10 cellular contexts compared by ENCODE assay signal in the genomic region with DNA sequence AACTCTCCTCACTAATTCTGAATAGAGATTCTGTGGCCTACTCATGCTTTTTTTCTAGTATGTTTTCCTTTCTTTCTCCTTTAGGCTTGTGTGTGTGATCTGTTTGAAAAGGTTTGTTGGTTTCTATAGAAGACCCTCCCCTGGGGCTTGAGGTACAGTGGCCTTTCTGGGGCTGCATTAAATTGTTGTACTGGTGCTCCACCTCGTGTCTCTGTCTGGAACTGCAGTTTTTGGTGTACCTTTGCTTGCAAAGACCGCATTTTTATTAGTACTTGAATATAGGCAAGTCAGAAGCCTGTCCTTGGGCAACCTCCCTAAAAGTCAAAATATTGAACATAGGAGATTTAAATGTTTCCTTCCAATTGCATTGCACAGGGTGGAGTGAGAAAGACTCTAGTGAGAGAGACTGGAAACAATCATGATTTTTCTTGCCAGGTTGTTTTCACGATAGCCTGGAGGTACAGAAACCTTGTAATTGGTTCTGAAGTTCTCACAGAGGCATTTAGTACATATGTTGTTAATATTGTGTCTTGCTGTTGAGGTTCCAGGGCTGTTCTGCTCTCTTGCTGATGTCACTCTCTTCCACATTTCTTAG. TPM values are rescaled to one million over a fixed set of nuclear protein-coding genes. Genes with fewer than 3 reads are reported as not detected.
DNase-seq lines count a peak whose midpoint lies in the region; ATAC-seq, FAIRE-seq and TF ChIP-seq lines count a peak whose summit lies in the region.
"Had no signal": no experiment of that assay in that cellular context is flagged by ENCODE, and none has a peak within 500 bp of the region (broad histone marks: within the 10 kb centered on the region; RNA-seq: fewer than 3 reads in every experiment).

No MANE protein-coding gene starts in this region.

- no peak overlapping the region for H3K27ac ChIP-seq in H1 (ENCODE audit: low read depth, low read length)

- H3K23me2 ChIP-seq in H1 (ENCODE audit: low read depth, low read length) = no peaks in the 10 kb centered on the region

- no peaks in the 10 kb centered on the region for H3K9me3 ChIP-seq in H1 (ENCODE audit: insufficient read depth in 2 of 2, low read depth in 1 of 2, low read length in 1 of 2)

- no peaks in the 10 kb centered on the region for H3K27me3 Mint-ChIP-seq in activated T-cell treated with anti-CD3 and anti-CD28 coated beads, Interleukin-2, amount 50 U/mL, for 24 hours
- H3K27me3 Mint-ChIP-seq in osteocyte (ENCODE audit: unreplicated experiment) = peaks cover 58% of the 10 kb centered on the region
- H3K27me3 Mint-ChIP-seq: central memory CD8-positive, alpha-beta T cell; stimulated activated naive CD8-positive, alpha-beta T cell treated with anti-CD3 and anti-CD28 coated beads, Interleukin-15, Interleukin-2, amounts not matched to agents 100 ng/mL and 50 ng/mL, for 24 hours had no signal

- no peak overlapping the region for H3K4me3 ChIP-seq in H1 (ENCODE audit: extremely low read depth in 1 of 4, insufficient read depth in 2 of 4, low read depth in 3 of 4, low read length in 4 of 4)

- no peaks in the 10 kb centered on the region for H3K4me1 Mint-ChIP-seq in activated T-cell treated with anti-CD3 and anti-CD28 coated beads, Interleukin-2, amount 50 U/mL, for 24 hours (ENCODE audit: low read depth)
- no peaks in the 10 kb centered on the region for H3K4me1 Mint-ChIP-seq in osteocyte (ENCODE audit: unreplicated experiment)
- H3K4me1 Mint-ChIP-seq: central memory CD8-positive, alpha-beta T cell had no signal

- H3K4me2 ChIP-seq in H1 (ENCODE audit: insufficient read depth in 1 of 2, low read depth in 2 of 2, low read length in 2 of 2) = no peak overlapping the region

- no peak overlapping the region for H3K27ac Mint-ChIP-seq in activated T-cell treated with anti-CD3 and anti-CD28 coated beads, Interleukin-2, amount 50 U/mL, for 24 hours
- H3K27ac Mint-ChIP-seq in osteocyte (ENCODE audit: unreplicated experiment) = no peak overlapping the region
- H3K27ac Mint-ChIP-seq: stimulated activated naive CD8-positive, alpha-beta T cell treated with anti-CD3 and anti-CD28 coated beads, Interleukin-15, Interleukin-2, amounts not matched to agents 100 ng/mL and 50 ng/mL, for 24 hours had no signal

- peak; percentile 95 for TF ChIP-seq RAD21 in H1 (IDR thresholded peaks at IDR 0.05 in 1 of 2, conservative IDR thresholded peaks at IDR 0.05 in 1 of 2; ENCODE audit: low read depth in 2 of 2, low read length in 2 of 2)

- FAIRE-seq in H1 (lab: Jason Lieb, UNC) = peak; percentile 68

- no peak overlapping the region for H3K9ac ChIP-seq in H1 (replicated peaks in 1 of 4; ENCODE audit: extremely low read depth in 1 of 4, low read depth in 3 of 4, low read length in 3 of 4)

- no peak overlapping the region for H3K14ac ChIP-seq in H1 (ENCODE audit: insufficient read length)

- H3K56ac ChIP-seq in H1 (replicated peaks; ENCODE audit: insufficient read length, low read depth, low read length) = no peak overlapping the region

- no peaks in the 10 kb centered on the region for H3K27me3 ChIP-seq in H1 (replicated peaks in 1 of 4; ENCODE audit: control insufficient read depth in 3 of 4, extremely low read depth in 1 of 4, insufficient read depth in 3 of 4, low read length in 3 of 4)

- no peak overlapping the region for H2BK5ac ChIP-seq in H1 (ENCODE audit: low read depth, low read length)

- no peak overlapping the region for H3K18ac ChIP-seq in H1 (ENCODE audit: extremely low read depth, low read length)

- 33% methylated on average over 3 of the region's 3 CpGs; no CpG with 5 or more reads in 1 of the 2 experiments for WGBS in H1 (ENCODE audit: extremely low coverage in 1 of 2, insufficient coverage in 1 of 2, insufficient read length in 1 of 2, insufficient replicate concordance in 2 of 2, low coverage in 1 of 2, low lambda C conversion rate in 2 of 2, missing lambda C conversion rate in 1 of 2), 2 experiments

- DNase-seq in activated T-cell treated with anti-CD3 and anti-CD28 coated beads for 24 hours (ENCODE audit: low read depth) (peak; percentile 1), LHCN-M2 (ENCODE audit: low read depth) (peak; percentile 20), SK-N-DZ (ENCODE audit: low spot score) (peak; percentile 71), H1 (ENCODE audit: low read depth in 1 of 2, low spot score in 2 of 2) (peak; percentile 73 to 89), osteocyte (ENCODE audit: extremely low spot score, unreplicated experiment) (no peak), dedifferentiated amniotic fluid mesenchymal stem cell (ENCODE audit: extremely low spot score) (no peak)
- DNase-seq in activated T-cell treated with anti-CD3 and anti-CD28 coated beads, Interleukin-2, amount 50 U/mL, for 24 hours = no peak

- POLR2A ChIA-PET in H1 (lab: Charles Lee; ENCODE audit: partially characterized antibody) = no interaction called here

- H3K23ac ChIP-seq in H1 (ENCODE audit: insufficient read length) = no peak overlapping the region

- H2BK120ac ChIP-seq in H1 (replicated peaks; ENCODE audit: low read depth, low read length) = no peak overlapping the region

- peak; percentile 47 to 87 (median 85) for TF ChIP-seq CTCF in H1 (IDR thresholded peaks at IDR 0.05; ENCODE audit: control extremely low read depth in 1 of 3, insufficient read depth in 1 of 3, low read depth in 1 of 3, low read length in 3 of 3)
- peak; percentile 82 for TF ChIP-seq CTCF in osteocyte (IDR thresholded peaks at IDR 0.05)

- CTCF ChIA-PET in H1 (lab: Charles Lee; ENCODE audit: partially characterized antibody) = no interaction called here

- H3K4ac ChIP-seq in H1 (replicated peaks; ENCODE audit: insufficient read length, low read depth, low read length) = no peak overlapping the region

- no peak overlapping the region for H4K8ac ChIP-seq in H1 (ENCODE audit: extremely low read depth, insufficient read depth, low read length)

- TF ChIP-seq EP300 in H1 (IDR thresholded peaks at IDR 0.05; ENCODE audit: borderline replicate concordance in 1 of 2, low read depth in 2 of 2, low read length in 2 of 2) = no peak

- no peak overlapping the region for H2AFZ ChIP-seq in H1 (ENCODE audit: low read length)

- peaks cover 0 to 5% (median 0%) of the 10 kb centered on the region in 4 experiments; a peak in 3 of 7 replicates for H3K4me1 ChIP-seq in H1 (replicated peaks in 1 of 4; ENCODE audit: control insufficient read depth in 3 of 4, insufficient read depth in 4 of 4, low read length in 3 of 4)

- H2BK20ac ChIP-seq in H1 (ENCODE audit: low read length) = no peak overlapping the region

- no peak for TF ChIP-seq POLR2A in H1 (IDR thresholded peaks at IDR 0.05; ENCODE audit: control extremely low read depth in 1 of 2, low read depth in 2 of 2, low read length in 2 of 2)

- H4K5ac ChIP-seq in H1 (ENCODE audit: insufficient read length, low read depth, low read length) = no peak overlapping the region

- H4K91ac ChIP-seq in H1 (replicated peaks; ENCODE audit: insufficient read length, low read length) = no peak overlapping the region

- no peak overlapping the region for H2BK12ac ChIP-seq in H1 (ENCODE audit: low read depth, low read length)

- no peak overlapping the region for H3K4me3 Mint-ChIP-seq in activated T-cell treated with anti-CD3 and anti-CD28 coated beads, Interleukin-2, amount 50 U/mL, for 24 hours
- no peak overlapping the region for H3K4me3 Mint-ChIP-seq in osteocyte (ENCODE audit: unreplicated experiment)
- H3K4me3 Mint-ChIP-seq: central memory CD8-positive, alpha-beta T cell; stimulated activated naive CD8-positive, alpha-beta T cell treated with anti-CD3 and anti-CD28 coated beads, Interleukin-15, Interleukin-2, amounts not matched to agents 100 ng/mL and 50 ng/mL, for 24 hours had no signal

- no peaks in the 10 kb centered on the region for H3K36me3 Mint-ChIP-seq in activated T-cell treated with anti-CD3 and anti-CD28 coated beads, Interleukin-2, amount 50 U/mL, for 24 hours (ENCODE audit: low read depth)
- H3K36me3 Mint-ChIP-seq in osteocyte (ENCODE audit: unreplicated experiment) = peaks cover 3% of the 10 kb centered on the region

- no peaks in the 10 kb centered on the region for H3K79me1 ChIP-seq in H1 (ENCODE audit: low read depth, low read length)

- H2BK15ac ChIP-seq in H1 (ENCODE audit: low read length) = no peak overlapping the region

- no peaks in the 10 kb centered on the region for H3K36me3 ChIP-seq in H1 (ENCODE audit: control insufficient read depth in 2 of 4, insufficient read depth in 4 of 4, low read length in 3 of 4)

- no peaks in the 10 kb centered on the region for H3K79me2 ChIP-seq in H1 (ENCODE audit: control insufficient read depth in 1 of 2, insufficient read depth in 2 of 2, low read length in 2 of 2)

- H2AK5ac ChIP-seq in H1 (ENCODE audit: low read depth, low read length) = no peak overlapping the region

- H4K20me1 ChIP-seq in H1 (replicated peaks in 1 of 2; ENCODE audit: control insufficient read depth in 1 of 2, insufficient read depth in 2 of 2, low read length in 2 of 2) = no peaks in the 10 kb centered on the region

- peak; percentile 85 for ATAC-seq in GM21619 (IDR thresholded peaks at IDR 0.05; ENCODE audit: unreplicated experiment)

- H3K9me3 Mint-ChIP-seq in activated T-cell treated with anti-CD3 and anti-CD28 coated beads, Interleukin-2, amount 50 U/mL, for 24 hours = peaks cover 7% of the 10 kb centered on the region
- H3K9me3 Mint-ChIP-seq in osteocyte (ENCODE audit: unreplicated experiment) = peaks cover 4% of the 10 kb centered on the region
- H3K9me3 Mint-ChIP-seq: stimulated activated naive CD8-positive, alpha-beta T cell treated with anti-CD3 and anti-CD28 coated beads, Interleukin-15, Interleukin-2, amounts not matched to agents 100 ng/mL and 50 ng/mL, for 24 hours had no signal

TF ChIP-seq in H1, 55 proteins besides CTCF, POLR2A, EP300 and RAD21 (continues in another document):
- no peak for TF ChIP-seq TAF7 (optimal IDR thresholded peaks at IDR 0.05; ENCODE audit: borderline replicate concordance, low read depth, low read length)
- no peak for TF ChIP-seq JUND (IDR thresholded peaks at IDR 0.05; ENCODE audit: low read length)
- TF ChIP-seq SAP30 (IDR thresholded peaks at IDR 0.05; ENCODE audit: insufficient read depth, insufficient replicate concordance, low read length) = no peak
- TF ChIP-seq POU5F1 (IDR thresholded peaks at IDR 0.05; ENCODE audit: low read depth, low read length) = no peak

RNA-seq across cellular contexts. Expression of a gene that starts 39.0 kb away (rescaled TPM):
- total RNA-seq in LHCN-M2 (2014; rRNA removed) (not detected in 2 replicates), osteocyte (not detected in 2 replicates)
- not detected for polyA plus RNA-seq in LHCN-M2 (2012)
- polyA plus RNA-seq in SK-N-DZ (2014; cell fraction: cytosol; rRNA removed) = not detected in 2 replicates
- not detected in 2 replicates for polyA plus RNA-seq in SK-N-DZ (2014; cell fraction: nucleus; rRNA removed)
- 0.13 TPM in 1 of 2 replicates, not detected in the other for total RNA-seq in H1 (2021; fragmentation: NEBNext Ultra II Directional; extraction: Animal tissue kit (Norgen Biotek cat#: 25700))
- not detected in 2 replicates for polyA plus RNA-seq in H1 (2011; rRNA removed)
- polyA plus RNA-seq in H1 (2011; cell fraction: cytosol; rRNA removed) = not detected
- not detected for polyA plus RNA-seq in H1 (2011; cell fraction: nucleus; rRNA removed)
- not detected in 4 replicates for polyA plus RNA-seq in H1 (2012, experiment 1 of 2)
- polyA plus RNA-seq in H1 (2012, experiment 2 of 2) = not detected
- polyA plus RNA-seq in H1 (2013, experiment 1 of 2) = 0.10 TPM
- 0.07 TPM for polyA plus RNA-seq in H1 (2013, experiment 2 of 2)
- 0.09 TPM in 1 of 2 replicates, not detected in the other for polyA minus RNA-seq in H1 (2011; rRNA and poly(A)+ RNA removed)
- polyA minus RNA-seq in H1 (2011; cell fraction: cytosol; rRNA and poly(A)+ RNA removed) = not detected
- polyA minus RNA-seq in H1 (2011; cell fraction: nucleus; rRNA and poly(A)+ RNA removed) = 0.30 TPM

Comparison
In these comparisons a context has a peak if more than half of its experiments do, and no peak if none do; other contexts are left out.
1. DNase-seq: peak in activated T-cell treated with anti-CD3 and anti-CD28 coated beads for 24 hours (single experiment), LHCN-M2 (single experiment), SK-N-DZ (single experiment) and H1 (2 of 2); none in activated T-cell treated with anti-CD3 and anti-CD28 coated beads, Interleukin-2, amount 50 U/mL, for 24 hours (single experiment), osteocyte (single experiment) and dedifferentiated amniotic fluid mesenchymal stem cell (single experiment).